Comparison of ENCODE assay signal across 22 cellular contexts in genomic region chrX:115410731-115411435, GRCh38.
DNase-seq lines count a peak whose midpoint lies in the region; ATAC-seq, FAIRE-seq and TF ChIP-seq lines count a peak whose summit lies in the region.
"Had no signal": no experiment of that assay in that cellular context is flagged by ENCODE, and none has a peak within 500 bp of the region (broad histone marks: within the 10 kb centered on the region; RNA-seq: fewer than 3 reads in every experiment).

No MANE protein-coding gene starts in this region.

- H3K27ac Mint-ChIP-seq in astrocyte (ENCODE audit: unreplicated experiment) (no peak overlapping the region), nephron progenitor cell (no peak overlapping the region)
- H3K27ac Mint-ChIP-seq: CD4-positive, alpha-beta T cell; HFFc6; IgD-negative memory B cell had no signal

- H3K4me2 ChIP-seq in astrocyte (ENCODE audit: low read length), result no peak overlapping the region

- H3K79me2 ChIP-seq in astrocyte (ENCODE audit: insufficient read depth, low read length), result no peaks in the 10 kb centered on the region

- no peaks in the 10 kb centered on the region for H3K36me3 ChIP-seq in astrocyte (ENCODE audit: insufficient read depth, low read length)

- FAIRE-seq in astrocyte (lab: Jason Lieb, UNC), result peak; percentile 69
- FAIRE-seq: D721Med, GM12878, HepG2 had no signal

- H3K27me3 Mint-ChIP-seq in astrocyte (ENCODE audit: low read depth, unreplicated experiment) (no peaks in the 10 kb centered on the region), nephron progenitor cell (ENCODE audit: low read depth, poor library complexity) (no peaks in the 10 kb centered on the region)
- H3K27me3 Mint-ChIP-seq: CD4-positive, alpha-beta T cell had no signal

- TF ChIP-seq CTCF in astrocyte (IDR thresholded peaks at IDR 0.05; ENCODE audit: insufficient read depth, low read depth, low read length) (no peak), nephron progenitor cell (IDR thresholded peaks at IDR 0.05) (no peak)

- H3K4me1 Mint-ChIP-seq in astrocyte (ENCODE audit: low read depth, unreplicated experiment) (peaks cover 11% of the 10 kb centered on the region), nephron progenitor cell (no peaks in the 10 kb centered on the region)
- H3K4me1 Mint-ChIP-seq: IgD-negative memory B cell had no signal

- H3K27ac ChIP-seq in astrocyte (ENCODE audit: low read depth, low read length), result no peak overlapping the region
- H3K27ac ChIP-seq: C4-2B had no signal

- no peaks in the 10 kb centered on the region for H3K36me3 Mint-ChIP-seq in astrocyte (ENCODE audit: low read depth, unreplicated experiment)
- no peaks in the 10 kb centered on the region for H3K36me3 Mint-ChIP-seq in nephron progenitor cell (ENCODE audit: low read depth)
- H3K36me3 Mint-ChIP-seq: IgD-negative memory B cell had no signal

- peaks cover 7% of the 10 kb centered on the region for H3K4me1 ChIP-seq in astrocyte (ENCODE audit: insufficient read depth, low read length)

- H3K4me3 ChIP-seq in astrocyte (ENCODE audit: insufficient read depth, low read depth, low read length), result no peak overlapping the region
- H3K4me3 ChIP-seq: GM12878 had no signal

- DNase-seq in EL (peak; percentile 1), MV-4-11 (lab: John Stamatoyannopoulos, UW) (peak; percentile 33), RPMI7951 (ENCODE audit: low read depth) (peak; percentile 59), astrocyte (ENCODE audit: low read depth) (no peak), nephron progenitor cell (no peak), OCI-M2 (lab: John Stamatoyannopoulos, UW; ENCODE audit: unreplicated experiment) (no peak), NCI-H2196 treated with DMSO at 0.1 percent for 48 hours (lab: John Stamatoyannopoulos, UW; ENCODE audit: unreplicated experiment) (no peak)
- DNase-seq: ACHN; AML-193; Caco-2; CD4-positive, alpha-beta T cell; GF-D8; GOT3; H7; HFFc6 had no signal

- no peak overlapping the region for H3K9ac ChIP-seq in astrocyte (ENCODE audit: low read length)

- H3K4me3 Mint-ChIP-seq in astrocyte (ENCODE audit: unreplicated experiment), result no peak overlapping the region
- no peak overlapping the region for H3K4me3 Mint-ChIP-seq in nephron progenitor cell
- H3K4me3 Mint-ChIP-seq: CD4-positive, alpha-beta T cell; HFFc6; IgD-negative memory B cell had no signal

- no peaks in the 10 kb centered on the region for H3K27me3 ChIP-seq in astrocyte (ENCODE audit: insufficient read depth, low read length)

- H3K9me3 Mint-ChIP-seq in astrocyte (ENCODE audit: unreplicated experiment) (no peaks in the 10 kb centered on the region), nephron progenitor cell (no peaks in the 10 kb centered on the region)
- H3K9me3 Mint-ChIP-seq: CD4-positive, alpha-beta T cell; HFFc6; IgD-negative memory B cell had no signal

- no peak for ATAC-seq in HG02852 (IDR thresholded peaks at IDR 0.05; ENCODE audit: unreplicated experiment)
- ATAC-seq: GM12878, HCT116, HepG2 had no signal

- H2AFZ ChIP-seq in astrocyte (ENCODE audit: low read depth, low read length), result no peak overlapping the region

- no peaks in the 10 kb centered on the region for H3K9me3 ChIP-seq in astrocyte (ENCODE audit: insufficient read depth, low read depth, low read length)
- H3K9me3 ChIP-seq: Caco-2 had no signal

- no peaks in the 10 kb centered on the region for H4K20me1 ChIP-seq in astrocyte (ENCODE audit: insufficient read depth, low read length)

Comparison
In these comparisons a context has a peak if more than half of its experiments do, and no peak if none do; other contexts are left out.
1. DNase-seq: peak in EL (single experiment), MV-4-11 (single experiment) and RPMI7951 (single experiment); none in astrocyte (single experiment), nephron progenitor cell (single experiment), OCI-M2 (single experiment) and NCI-H2196 treated with DMSO at 0.1 percent for 48 hours (single experiment).